14 cellular contexts compared by ENCODE assay signal in genomic region chr11:108698844-108699642, GRCh38. TPM values are rescaled to one million over a fixed set of nuclear protein-coding genes. Genes with fewer than 3 reads are reported as not detected.
DNase-seq lines count a peak whose midpoint lies in the region; ATAC-seq and TF ChIP-seq lines count a peak whose summit lies in the region.
"Had no signal": no experiment of that assay in that cellular context is flagged by ENCODE, and none has a peak within 500 bp of the region (broad histone marks: within the 10 kb centered on the region; RNA-seq: fewer than 3 reads in every experiment).

No MANE protein-coding gene starts in this region.

- no peak overlapping the region for H2AFZ ChIP-seq in GM23338

- no peak overlapping the region for H3K4me2 ChIP-seq in GM23338
- H3K4me2 ChIP-seq: BLaER1 had no signal

- no peaks in the 10 kb centered on the region for H3K9me3 ChIP-seq in RWPE2 (ENCODE audit: severe bottlenecking)
- H3K9me3 ChIP-seq in thyroid gland, result no peaks in the 10 kb centered on the region
- H3K9me3 ChIP-seq: BLaER1, HAP-1 had no signal

- ATAC-seq in GM19397 (IDR thresholded peaks at IDR 0.05; ENCODE audit: unreplicated experiment), result peak; percentile 65
- peak; percentile 62 for ATAC-seq in HG03039 (IDR thresholded peaks at IDR 0.05; ENCODE audit: unreplicated experiment)
- ATAC-seq in RWPE2 (ENCODE audit: low read depth), result peak; percentile 90
- ATAC-seq in GM23338, result no peak

- 86 to 91% methylated on average over 4 of the region's 4 CpGs for WGBS in thyroid gland, 2 donors

- H3K4me3 Mint-ChIP-seq in GM23338, result no peak overlapping the region
- H3K4me3 Mint-ChIP-seq: activated B cell treated with CpG ODN at 0.5 μM for 24 hours had no signal

- H3K36me3 Mint-ChIP-seq in GM23338 (ENCODE audit: low read depth), result peaks cover 10% of the 10 kb centered on the region; the same call in 2 of the 3 replicates

- H3K36me3 ChIP-seq in RWPE2 (ENCODE audit: low read depth) (peaks cover 17% of the 10 kb centered on the region), GM23338 (ENCODE audit: insufficient read depth) (peaks cover 4% of the 10 kb centered on the region; the same call in 1 of the 2 replicates), thyroid gland (no peaks in the 10 kb centered on the region)

- intact Hi-C loops in thyroid gland (cut with DNase I), result no loop called here

- H3K27me3 Mint-ChIP-seq in GM23338 (ENCODE audit: insufficient read depth, low read depth, poor library complexity), result peaks cover 2% of the 10 kb centered on the region
- H3K27me3 Mint-ChIP-seq: activated B cell treated with CpG ODN at 0.5 μM for 24 hours had no signal

- TF ChIP-seq POLR2A in thyroid gland (IDR thresholded peaks at IDR 0.05), result no peak

- no peak for TF ChIP-seq CTCF in RWPE2 (IDR thresholded peaks at IDR 0.05; ENCODE audit: poor library complexity, severe bottlenecking)
- TF ChIP-seq CTCF in GM23338 (conservative IDR thresholded peaks at IDR 0.05; ENCODE audit: low read depth in 2 of 2), result no peak
- no peak for TF ChIP-seq CTCF in thyroid gland (IDR thresholded peaks at IDR 0.05)

- peak; percentile 31 for DNase-seq in DMS53 (lab: John Stamatoyannopoulos, UW)
- no peak for DNase-seq in RWPE2 (ENCODE audit: low spot score)
- no peak for DNase-seq in GM23338 (ENCODE audit: low spot score)
- DNase-seq in thyroid gland, result no peak
- no peak for DNase-seq in stimulated activated CD4-positive, alpha-beta T cell treated with anti-CD3 and anti-CD28 coated beads, Interleukin-2, amount 100 ng/mL, for 24 hours
- no peak for DNase-seq in NCI-H446 treated with DMSO at 0.1 percent for 48 hours (lab: John Stamatoyannopoulos, UW)
- DNase-seq: activated B cell treated with CpG ODN at 0.5 μM for 24 hours, glutamatergic neuron, NCI-H748 treated with DMSO at 0.1 percent for 48 hours, occipital lobe had no signal

- no peaks in the 10 kb centered on the region for H3K4me1 Mint-ChIP-seq in GM23338
- H3K4me1 Mint-ChIP-seq: activated B cell treated with CpG ODN at 0.5 μM for 24 hours had no signal

- H3K27me3 ChIP-seq in RWPE2 (ENCODE audit: insufficient read depth, poor library complexity, severe bottlenecking) (no peaks in the 10 kb centered on the region), GM23338 (ENCODE audit: insufficient read depth) (no peaks in the 10 kb centered on the region), thyroid gland (no peaks in the 10 kb centered on the region)
- H3K27me3 ChIP-seq: BLaER1 had no signal

- H3K27ac ChIP-seq in RWPE2 (ENCODE audit: poor library complexity, severe bottlenecking) (peak overlapping the region; percentile 74), GM23338 (ENCODE audit: low read depth) (no peak overlapping the region), thyroid gland (no peak overlapping the region)
- H3K27ac ChIP-seq: BLaER1 had no signal

- H3K9me2 ChIP-seq in GM23338 (ENCODE audit: insufficient read depth), result no peaks in the 10 kb centered on the region

- H3K9me3 Mint-ChIP-seq in GM23338, result no peaks in the 10 kb centered on the region
- H3K9me3 Mint-ChIP-seq: activated B cell treated with CpG ODN at 0.5 μM for 24 hours had no signal

- H3K27ac Mint-ChIP-seq in GM23338, result no peak overlapping the region
- H3K27ac Mint-ChIP-seq: activated B cell treated with CpG ODN at 0.5 μM for 24 hours had no signal

- H3K4me3 ChIP-seq in RWPE2 (ENCODE audit: severe bottlenecking) (no peak overlapping the region), GM23338 (no peak overlapping the region), thyroid gland (replicated peaks in 1 of 3) (no peak overlapping the region)
- H3K4me3 ChIP-seq: BLaER1, HAP-1 had no signal

- no peaks in the 10 kb centered on the region for H3K79me2 ChIP-seq in GM23338 (replicated peaks; ENCODE audit: insufficient read depth)

- H4K20me1 ChIP-seq in GM23338 (replicated peaks; ENCODE audit: insufficient read depth), result no peaks in the 10 kb centered on the region
- H4K20me1 ChIP-seq: BLaER1 had no signal

- no peaks in the 10 kb centered on the region for H3F3A ChIP-seq in GM23338 (replicated peaks; ENCODE audit: low read depth)

- peaks cover 22% of the 10 kb centered on the region for H3K4me1 ChIP-seq in RWPE2 (ENCODE audit: insufficient read depth, poor library complexity, severe bottlenecking)
- H3K4me1 ChIP-seq in GM23338 (ENCODE audit: insufficient read depth), result no peaks in the 10 kb centered on the region
- no peaks in the 10 kb centered on the region for H3K4me1 ChIP-seq in thyroid gland
- H3K4me1 ChIP-seq: BLaER1 had no signal

TF ChIP-seq in GM23338, 12 proteins besides CTCF, POLR2A, EP300 and RAD21:
- TF ChIP-seq ZNF114 (CRISPR knock-in tag; IDR thresholded peaks at IDR 0.05) (no peak), REST (IDR thresholded peaks at IDR 0.05; ENCODE audit: unreplicated experiment) (no peak), ETS1 (IDR thresholded peaks at IDR 0.05) (no peak), EZH2 (IDR thresholded peaks at IDR 0.05; ENCODE audit: low read depth, unreplicated experiment) (no peak), NANOG (IDR thresholded peaks at IDR 0.05; ENCODE audit: borderline replicate concordance) (no peak), STAT1 (IDR thresholded peaks at IDR 0.05; ENCODE audit: unreplicated experiment) (no peak)

RNA-seq across cellular contexts. Expression of gene DDX10, which starts 34.2 kb away (rescaled TPM):
- total RNA-seq in GM23338 (2014; rRNA removed; shearing (Covaris generic)), result 32.4 and 35.1 TPM in 2 replicates
- polyA plus RNA-seq in GM23338 (2016; fragmentation: Nextera tagmentation; extraction: Ambion mirVana), result 33.5 and 37.8 TPM in 2 replicates
- 10 to 100 TPM; 17.0 to 39.0 (median 34.3) TPM for total RNA-seq in thyroid gland
